Comparison of ENCODE assay signal across 9 cellular contexts in genomic region chr21:32096411-32096810, GRCh38.
DNase-seq lines count a peak whose midpoint lies in the region; ATAC-seq and TF ChIP-seq lines count a peak whose summit lies in the region.
"Had no signal": no experiment of that assay in that cellular context is flagged by ENCODE, and none has a peak within 500 bp of the region (broad histone marks: within the 10 kb centered on the region; RNA-seq: fewer than 3 reads in every experiment).

No MANE protein-coding gene starts in this region.

- peak; percentile 39 for TF ChIP-seq CTCF in AG09309 (IDR thresholded peaks at IDR 0.05; ENCODE audit: control insufficient read depth, insufficient read depth, low read depth, low read length, missing control alignments)
- peak; percentile 34 for TF ChIP-seq CTCF in GM10248 (IDR thresholded peaks at IDR 0.05; ENCODE audit: control extremely low read depth, extremely low read depth, low read depth, missing control alignments)
- TF ChIP-seq CTCF in fibroblast of pulmonary artery (IDR thresholded peaks at IDR 0.05; ENCODE audit: low read length, missing control alignments): peak; percentile 25
- TF ChIP-seq CTCF in transverse colon (IDR thresholded peaks at IDR 0.05): peak in 2 of 5 experiments; percentile 7 to 12

- no peaks in the 10 kb centered on the region for H3K9me3 ChIP-seq in transverse colon

- H3K4me3 ChIP-seq in AG09309 (ENCODE audit: control insufficient read depth, low read depth, low read length) (no peak overlapping the region), fibroblast of pulmonary artery (replicated peaks; ENCODE audit: low read depth, low read length) (no peak overlapping the region), transverse colon (no peak overlapping the region)

- intact Hi-C loops in transverse colon (cut with DNase I; ENCODE audit: low total_unique reads): no loop called here

- H3K27me3 ChIP-seq in transverse colon: no peaks in the 10 kb centered on the region

- no peak for TF ChIP-seq POLR2A in transverse colon (IDR thresholded peaks at IDR 0.05)

- POLR2A ChIA-PET in GM10248 (lab: Yijun Ruan, JAX): no interaction called here

- no peaks in the 10 kb centered on the region for H3K4me1 ChIP-seq in transverse colon

- no peak overlapping the region for H3K27ac ChIP-seq in transverse colon

- DNase-seq in AG09309 (ENCODE audit: low read depth): no peak
- peak; percentile 38 for DNase-seq in GM10248 (ENCODE audit: extremely low spot score)
- peak; percentile 24 for DNase-seq in NCI-H524 treated with DMSO at 0.1 percent for 48 hours (lab: John Stamatoyannopoulos, UW)
- no peak for DNase-seq in fibroblast of pulmonary artery (ENCODE audit: low read depth)
- DNase-seq in transverse colon: no peak
- DNase-seq: activated CD4-positive, alpha-beta T cell treated with anti-CD3 and anti-CD28 coated beads, Interleukin-2, amount 10 ng/mL, durations not matched to agents 24 days and 14 days had no signal

- CTCF ChIA-PET in GM10248 (lab: Yijun Ruan, JAX): interaction anchor here (0.8 to 2.1 kb wide), 12 partner anchors 9 to 504 kb away, joined by 3 to 10 read pairs (median 4); no protein-coding TSS in a partner anchor

- ATAC-seq in HG02610 (IDR thresholded peaks at IDR 0.05; ENCODE audit: unreplicated experiment): no peak
- no peak for ATAC-seq in HG03460 (IDR thresholded peaks at IDR 0.05; ENCODE audit: unreplicated experiment)
- no peak for ATAC-seq in GM21390 (IDR thresholded peaks at IDR 0.05; ENCODE audit: unreplicated experiment)

- in situ Hi-C loops in transverse colon (cut with MboI; ENCODE audit: low pct_ligation_motif_present in 1 of 4, low pct_unique_long_range_greater_than_20kb in 1 of 4, low sequenced_read_pairs in 3 of 4): no loop called here

- 19 to 30% methylated on average over 2 to 3 of the region's 3 CpGs for WGBS in transverse colon (ENCODE audit: low coverage in 1 of 2), 2 donors

- no peaks in the 10 kb centered on the region for H3K36me3 ChIP-seq in transverse colon

- TF ChIP-seq EP300 in transverse colon (IDR thresholded peaks at IDR 0.05; ENCODE audit: low read depth): no peak

Comparison
In these comparisons a context has a peak if more than half of its experiments do, and no peak if none do; other contexts are left out.
1. DNase-seq: peak in GM10248 (single experiment) and NCI-H524 treated with DMSO at 0.1 percent for 48 hours (single experiment); none in AG09309 (single experiment), fibroblast of pulmonary artery (single experiment) and transverse colon (single experiment).